In genomic region chr6:125111219-125111983, GRCh38 we compare ENCODE assay signal across 24 cellular contexts. TPM values are rescaled to one million over a fixed set of nuclear protein-coding genes. Genes with fewer than 3 reads are reported as not detected.
DNase-seq lines count a peak whose midpoint lies in the region; ATAC-seq, FAIRE-seq and TF ChIP-seq lines count a peak whose summit lies in the region.
"Had no signal": no experiment of that assay in that cellular context is flagged by ENCODE, and none has a peak within 500 bp of the region (broad histone marks: within the 10 kb centered on the region; RNA-seq: fewer than 3 reads in every experiment).

No MANE protein-coding gene starts in this region.

- H3F3A ChIP-seq in SK-N-SH (replicated peaks; ENCODE audit: insufficient read depth): no peaks in the 10 kb centered on the region

- H3K4me2 ChIP-seq in HepG2 (ENCODE audit: low read depth, low read length): no peak overlapping the region
- no peak overlapping the region for H3K4me2 ChIP-seq in SK-N-SH
- H3K4me2 ChIP-seq: BLaER1 had no signal

- TF ChIP-seq POLR2A in HepG2 (IDR thresholded peaks at IDR 0.05; ENCODE audit: insufficient read depth in 1 of 2, low read depth in 2 of 2, low read length in 2 of 2) (no peak), right lobe of liver (IDR thresholded peaks at IDR 0.05) (no peak)

- H3K27ac ChIP-seq in HepG2 (ENCODE audit: extremely low read length, insufficient read depth, low read length) (no peak overlapping the region), right lobe of liver (no peak overlapping the region), SK-N-SH (ENCODE audit: low read depth in 2 of 2, low read length in 1 of 2) (no peak overlapping the region)
- H3K27ac ChIP-seq: BLaER1, HL-60 had no signal

- TF ChIP-seq CTCF in HepG2 (CRISPR knock-in tag; IDR thresholded peaks at IDR 0.05) (no peak), right lobe of liver (IDR thresholded peaks at IDR 0.05) (no peak), fibroblast of mammary gland (conservative IDR thresholded peaks at IDR 0.05; ENCODE audit: control insufficient read depth, insufficient read depth, low read depth, low read length) (no peak), SK-N-SH (IDR thresholded peaks at IDR 0.05) (no peak), GM20000 (IDR thresholded peaks at IDR 0.05; ENCODE audit: extremely low read depth, missing control alignments) (no peak)

- POLR2A ChIA-PET in HepG2 (lab: Yijun Ruan, JAX) (no interaction called here), SK-N-SH (lab: Yijun Ruan, JAX) (no interaction called here)

- CTCF ChIA-PET in HepG2 (lab: Yijun Ruan, JAX; ENCODE audit: low intra/inter-chr PET ratio, low total read pairs): no interaction called here
- CTCF ChIA-PET in SK-N-SH (lab: Yijun Ruan, JAX): interaction anchor here (1.3 kb wide), 1 partner anchor 241 kb away, joined by 6 read pairs; no protein-coding TSS in a partner anchor

- DNase-seq in HepG2 (ENCODE audit: low spot score) (no peak), right lobe of liver (no peak), amniotic epithelial cell (ENCODE audit: low read depth) (peak; percentile 43), fibroblast of mammary gland (ENCODE audit: low read depth) (peak; percentile 39), SK-N-SH (no peak), SHP77 treated with DMSO at 0.1 percent for 48 hours (lab: John Stamatoyannopoulos, UW) (no peak), GM20000 (ENCODE audit: low spot score) (no peak), NCI-H2029 (lab: John Stamatoyannopoulos, UW) (no peak)
- DNase-seq: 8988T; CD4-positive, CD25-positive, alpha-beta regulatory T cell; HCEC 1CT; Kasumi-1; MV-4-11; NCI-H1105; NCI-H146; NCI-H446; NCI-H524 treated with DMSO at 0.1 percent for 48 hours; Right ventricle myocardium superior; RPMI8226 had no signal

- peaks cover 37% of the 10 kb centered on the region for H3K9me3 ChIP-seq in HepG2 (ENCODE audit: low read length)
- H3K9me3 ChIP-seq in right lobe of liver: peaks cover 0 to 4% (median 0%) of the 10 kb centered on the region in 4 donors
- 0 out of 2 replicates have a peak, but pooled peaks cover 9% of the 10 kb centered on the region for H3K9me3 ChIP-seq in SK-N-SH

- no peaks in the 10 kb centered on the region for H3K9me2 ChIP-seq in SK-N-SH

- H3K4me1 ChIP-seq in HepG2 (ENCODE audit: insufficient read depth, low read length) (no peaks in the 10 kb centered on the region), right lobe of liver (no peaks in the 10 kb centered on the region), SK-N-SH (ENCODE audit: control insufficient read depth in 1 of 2, insufficient read depth in 2 of 2, low read depth in 1 of 2, low read length in 1 of 2) (no peaks in the 10 kb centered on the region)
- H3K4me1 ChIP-seq: BLaER1 had no signal

- H3K79me2 ChIP-seq in HepG2 (ENCODE audit: insufficient read depth, low read length) (no peaks in the 10 kb centered on the region), SK-N-SH (ENCODE audit: insufficient read depth) (no peaks in the 10 kb centered on the region)

- intact Hi-C loops in HepG2 (cut with micrococcal nuclease; ENCODE audit: unreplicated experiment): loop anchor here (5.0 kb wide), 1 partner anchor 149 kb away; the partner anchor contains the start of gene RNF217
- intact Hi-C loops in right lobe of liver (cut with DNase I): loop anchor here in 1 of 2 donors (5.0 kb wide), 1 partner anchor 239 kb away; no protein-coding TSS in a partner anchor

- no peak overlapping the region for H3K4me3 ChIP-seq in HepG2 (replicated peaks in 1 of 3; ENCODE audit: insufficient read depth in 1 of 3, low read depth in 2 of 3, low read length in 3 of 3)
- no peak overlapping the region for H3K4me3 ChIP-seq in right lobe of liver
- H3K4me3 ChIP-seq in fibroblast of mammary gland (ENCODE audit: control insufficient read depth, low read depth, low read length): no peak overlapping the region
- no peak overlapping the region for H3K4me3 ChIP-seq in SK-N-SH (ENCODE audit: low read depth in 2 of 2, low read length in 1 of 2)
- H3K4me3 ChIP-seq: BLaER1 had no signal

- no peaks in the 10 kb centered on the region for H3K36me3 ChIP-seq in HepG2 (replicated peaks in 1 of 2; ENCODE audit: control insufficient read depth in 1 of 2, insufficient read depth in 2 of 2, low read length in 2 of 2)
- H3K36me3 ChIP-seq in right lobe of liver: no peaks in the 10 kb centered on the region
- no peaks in the 10 kb centered on the region for H3K36me3 ChIP-seq in SK-N-SH (replicated peaks in 1 of 2; ENCODE audit: control insufficient read depth in 1 of 2, insufficient read depth in 2 of 2, low read length in 1 of 2)
- H3K36me3 ChIP-seq: BLaER1 had no signal

- H3K9ac ChIP-seq in HepG2 (ENCODE audit: insufficient read depth, low read depth, low read length) (no peak overlapping the region), SK-N-SH (no peak overlapping the region)
- H3K9ac ChIP-seq: BLaER1 had no signal

- TF ChIP-seq EP300 in HepG2 (IDR thresholded peaks at IDR 0.05; ENCODE audit: low read depth in 2 of 2, low read length in 2 of 2) (no peak), HepG2 (CRISPR knock-in tag; IDR thresholded peaks at IDR 0.05; ENCODE audit: borderline replicate concordance) (no peak), SK-N-SH (IDR thresholded peaks at IDR 0.05; ENCODE audit: borderline replicate concordance in 1 of 2, low read depth in 1 of 2, low read length in 1 of 2) (no peak)

- ATAC-seq in HepG2: no peak
- no peak for ATAC-seq in right lobe of liver

- H2AFZ ChIP-seq in HepG2 (ENCODE audit: low read length) (no peak overlapping the region), SK-N-SH (ENCODE audit: low read depth) (no peak overlapping the region)

- WGBS in HepG2 (ENCODE audit: low lambda C conversion rate): 4% methylated on average over 4 of the region's 4 CpGs
- 68% methylated on average over 3 of the region's 4 CpGs for WGBS in right lobe of liver (ENCODE audit: insufficient coverage, low coverage, low lambda C conversion rate, missing lambda C conversion rate)
- WGBS in SK-N-SH (ENCODE audit: low lambda C conversion rate): 21% methylated on average over 4 of the region's 4 CpGs

- TF ChIP-seq RAD21 in HepG2 (CRISPR knock-in tag; IDR thresholded peaks at IDR 0.05): no peak
- TF ChIP-seq RAD21 in SK-N-SH (IDR thresholded peaks at IDR 0.05; ENCODE audit: low read length): no peak

- H3K27me3 ChIP-seq in HepG2 (ENCODE audit: control insufficient read depth in 1 of 2, insufficient read depth in 2 of 2, low read length in 2 of 2): no peaks in the 10 kb centered on the region
- no peaks in the 10 kb centered on the region for H3K27me3 ChIP-seq in right lobe of liver
- no peaks in the 10 kb centered on the region for H3K27me3 ChIP-seq in SK-N-SH (ENCODE audit: insufficient read depth)
- H3K27me3 ChIP-seq: BLaER1 had no signal

- H4K20me1 ChIP-seq in HepG2 (ENCODE audit: insufficient read depth, low read length) (no peaks in the 10 kb centered on the region), SK-N-SH (ENCODE audit: insufficient read depth) (no peaks in the 10 kb centered on the region)
- H4K20me1 ChIP-seq: BLaER1 had no signal

- in situ Hi-C loops in HepG2 (cut with HindIII; ENCODE audit: extremely low pct_ligation_motif_present, low pct_unique_long_range_greater_than_20kb): loop anchor here (5.0 kb wide), 1 partner anchor 239 kb away; no protein-coding TSS in a partner anchor

- FAIRE-seq in HepG2 (lab: Jason Lieb, UNC): no peak
- FAIRE-seq: D721Med, G401.6, H1 had no signal

- no TSS peak for BruUV-seq in HepG2 (replicated peaks; lab: Mats Ljungman, UMichigan)

TF ChIP-seq in HepG2, 621 proteins besides CTCF, POLR2A, EP300 and RAD21:
- TF ChIP-seq ZNF841 (CRISPR knock-in tag; IDR thresholded peaks at IDR 0.05; ENCODE audit: borderline replicate concordance) (no peak), ZNF160 (CRISPR knock-in tag; IDR thresholded peaks at IDR 0.05) (peak; percentile 77; the same call in 1 of the 2 replicates), TP53 (CRISPR knock-in tag; conservative IDR thresholded peaks at IDR 0.05) (no peak), RFX5 (IDR thresholded peaks at IDR 0.05; ENCODE audit: low read depth, low read length) (no peak)

TF ChIP-seq in SK-N-SH, 30 proteins besides CTCF, POLR2A, EP300 and RAD21:
- no peak for TF ChIP-seq TCF12 (IDR thresholded peaks at IDR 0.05)

RNA-seq across cellular contexts. Expression of gene TPD52L1, which starts 42.2 kb away (rescaled TPM):
- total RNA-seq in HepG2 (2016; rRNA removed; fragmentation: Illumina TruSeq; extraction: Trizol) (0.49 and 0.67 TPM in 2 replicates), right lobe of liver (100 to 1,000 TPM in 2 of 6 experiments, 10 to 100 TPM in 4; 36.8 to 119 (median 47.7) TPM)
- 0.35 TPM in 1 of 2 replicates, not detected in the other for total RNA-seq in HepG2 (2016; cell fraction: cytosol; rRNA removed; fragmentation: Illumina TruSeq; extraction: Trizol; ENCODE audit: low read depth)
- 0.30 and 0.31 TPM in 2 replicates for total RNA-seq in HepG2 (2016; cell fraction: insoluble cytoplasmic fraction; rRNA removed; fragmentation: Illumina TruSeq; extraction: Trizol)
- 0.25 and 0.45 TPM in 2 replicates for total RNA-seq in HepG2 (2016; cell fraction: membrane; rRNA removed; fragmentation: Illumina TruSeq; extraction: Trizol)
- 0.38 TPM in 1 of 2 replicates, not detected in the other for total RNA-seq in HepG2 (2016; cell fraction: nucleus; rRNA removed; fragmentation: Illumina TruSeq; extraction: Trizol)
- polyA plus RNA-seq in HepG2 (2011; rRNA removed) (0.47 and 0.53 TPM in 2 replicates), SK-N-SH (2012; rRNA removed) (0.13 and 0.19 TPM in 2 replicates)
- 0.40 and 0.47 TPM in 2 replicates for polyA plus RNA-seq in HepG2 (2011; cell fraction: cytosol; rRNA removed)
- 0.21 TPM in 1 of 2 replicates, not detected in the other for polyA plus RNA-seq in HepG2 (2011; cell fraction: nucleus; rRNA removed)
- polyA plus RNA-seq in HepG2 (2012): 0.15 and 0.44 TPM in 2 replicates
- polyA plus RNA-seq in HepG2 (2016; cell fraction: cytosol; fragmentation: Illumina TruSeq; extraction: Trizol; ENCODE audit: low read depth): 0.35 and 0.50 TPM in 2 replicates
- 0.70 and 1.2 TPM in 2 replicates for polyA plus RNA-seq in HepG2 (2016; cell fraction: insoluble cytoplasmic fraction; fragmentation: Illumina TruSeq; extraction: Trizol; ENCODE audit: low read depth)
- 0.61 and 0.80 TPM in 2 replicates for polyA plus RNA-seq in HepG2 (2016; cell fraction: membrane; fragmentation: Illumina TruSeq; extraction: Trizol; ENCODE audit: low read depth)
- polyA plus RNA-seq in HepG2 (2016; cell fraction: nucleus; fragmentation: Illumina TruSeq; extraction: Trizol; ENCODE audit: insufficient read depth, low read depth): 0.41 TPM in 1 of 2 replicates, not detected in the other
- 0.88 and 7.0 TPM in 2 replicates for polyA minus RNA-seq in HepG2 (2011; rRNA and poly(A)+ RNA removed; ENCODE audit: low replicate concordance)
- not detected in 2 replicates for polyA minus RNA-seq in HepG2 (2011; cell fraction: cytosol; rRNA and poly(A)+ RNA removed)
- polyA minus RNA-seq in HepG2 (2011; cell fraction: nucleus; rRNA and poly(A)+ RNA removed): 0.25 TPM in 1 of 2 replicates, not detected in the other
- polyA plus RNA-seq in SK-N-SH (2012; cell fraction: cytosol; rRNA removed): 0.14 and 0.17 TPM in 2 replicates
- polyA plus RNA-seq in SK-N-SH (2012; cell fraction: nucleus; rRNA removed): 0.12 TPM in 1 of 2 replicates, not detected in the other
- total RNA-seq: CD4-positive, CD25-positive, alpha-beta regulatory T cell had no signal

Comparison
In these comparisons a context has a peak if more than half of its experiments do, and no peak if none do; other contexts are left out.
1. RNA of gene TPD52L1, which starts 42.2 kb away (total RNA-seq): 36.8 to 119 TPM in right lobe of liver; 0.25 to 0.67 TPM in HepG2; every median in the first group is over 10 times any median in the second.
2. DNase-seq: peak in amniotic epithelial cell (single experiment) and fibroblast of mammary gland (single experiment); none in HepG2 (single experiment), right lobe of liver (0 of 3), SK-N-SH (single experiment), SHP77 treated with DMSO at 0.1 percent for 48 hours (single experiment), GM20000 (single experiment) and NCI-H2029 (single experiment).